In genomic region chr1:27103498-27103897, GRCh38 we compare ENCODE assay signal across 12 cellular contexts. TPM values are rescaled to one million over a fixed set of nuclear protein-coding genes. Genes with fewer than 3 reads are reported as not detected.
DNase-seq lines count a peak whose midpoint lies in the region; ATAC-seq and TF ChIP-seq lines count a peak whose summit lies in the region.
"Had no signal": no experiment of that assay in that cellular context is flagged by ENCODE, and none has a peak within 500 bp of the region (broad histone marks: within the 10 kb centered on the region; RNA-seq: fewer than 3 reads in every experiment).

No MANE protein-coding gene starts in this region.

- peak overlapping the region; percentile 45 for H3K27ac ChIP-seq in caudate nucleus (ENCODE audit: low read depth, low read length)

- no peak for ATAC-seq in stimulated activated effector memory CD8-positive, alpha-beta T cell treated with anti-CD3 and anti-CD28 coated beads, Interleukin-12 subunit alpha, Interleukin-12 subunit beta, amount 100 ng/mL, for 72 hours
- ATAC-seq in HG02852 (IDR thresholded peaks at IDR 0.05; ENCODE audit: unreplicated experiment), result no peak

- H3K4me1 Mint-ChIP-seq in HFFc6 (ENCODE audit: low read depth), result peaks cover 31% of the 10 kb centered on the region
- H3K4me1 Mint-ChIP-seq in stimulated activated effector memory CD8-positive, alpha-beta T cell treated with anti-CD3 and anti-CD28 coated beads, Interleukin-12 subunit alpha, Interleukin-12 subunit beta, amount 100 ng/mL, for 72 hours, result peaks cover 46% of the 10 kb centered on the region

- H3K9me3 Mint-ChIP-seq in HFFc6, result no peaks in the 10 kb centered on the region
- H3K9me3 Mint-ChIP-seq in stimulated activated effector memory CD8-positive, alpha-beta T cell treated with anti-CD3 and anti-CD28 coated beads, Interleukin-12 subunit alpha, Interleukin-12 subunit beta, amount 100 ng/mL, for 72 hours, result no peaks in the 10 kb centered on the region
- H3K9me3 Mint-ChIP-seq: CD4-positive, alpha-beta memory T cell had no signal

- no peak overlapping the region for H3K4me3 Mint-ChIP-seq in HFFc6
- no peak overlapping the region for H3K4me3 Mint-ChIP-seq in stimulated activated effector memory CD8-positive, alpha-beta T cell treated with anti-CD3 and anti-CD28 coated beads, Interleukin-12 subunit alpha, Interleukin-12 subunit beta, amount 100 ng/mL, for 72 hours
- H3K4me3 Mint-ChIP-seq: B cell had no signal

- TF ChIP-seq CTCF in HFFc6 (IDR thresholded peaks at IDR 0.05) (no peak), GM10266 (IDR thresholded peaks at IDR 0.05; ENCODE audit: control insufficient read depth, insufficient read depth, low read depth, missing control alignments) (no peak)

- no peaks in the 10 kb centered on the region; the same call in 1 of the 2 replicates for H3K36me3 Mint-ChIP-seq in HFFc6 (ENCODE audit: low read depth)
- H3K36me3 Mint-ChIP-seq in stimulated activated effector memory CD8-positive, alpha-beta T cell treated with anti-CD3 and anti-CD28 coated beads, Interleukin-12 subunit alpha, Interleukin-12 subunit beta, amount 100 ng/mL, for 72 hours, result peaks cover 32% of the 10 kb centered on the region

- H3K27ac Mint-ChIP-seq in HFFc6, result peak overlapping the region; percentile 29; the same call in 1 of the 2 replicates
- H3K27ac Mint-ChIP-seq in stimulated activated effector memory CD8-positive, alpha-beta T cell treated with anti-CD3 and anti-CD28 coated beads, Interleukin-12 subunit alpha, Interleukin-12 subunit beta, amount 100 ng/mL, for 72 hours, result peak overlapping the region; percentile 67

- DNase-seq in NCI-H524 (lab: John Stamatoyannopoulos, UW) (peak; percentile 20 to 61), NCI-H524 treated with DMSO at 0.1 percent for 48 hours (lab: John Stamatoyannopoulos, UW) (no peak), HFFc6 (no peak), caudate nucleus (lab: John Stamatoyannopoulos, UW) (peak in 4 of 61 donors; percentile 7 to 37 (median 24)), iPS-NIHi11 (ENCODE audit: low spot score) (no peak), GM10266 (ENCODE audit: extremely low spot score) (no peak)
- no peak for DNase-seq in stimulated activated effector memory CD8-positive, alpha-beta T cell treated with anti-CD3 and anti-CD28 coated beads, Interleukin-12 subunit alpha, Interleukin-12 subunit beta, amount 100 ng/mL, for 72 hours (ENCODE audit: low spot score in 2 of 2)
- DNase-seq: CD4-positive, alpha-beta memory T cell; NCI-H1436 treated with DMSO at 0.1 percent for 48 hours; NCI-H2081 treated with DMSO at 0.1 percent for 48 hours had no signal

- H3K27me3 Mint-ChIP-seq in HFFc6 (ENCODE audit: insufficient read depth), result peaks cover 2% of the 10 kb centered on the region; the same call in 1 of the 2 replicates
- H3K27me3 Mint-ChIP-seq: B cell; CD4-positive, alpha-beta memory T cell had no signal

RNA-seq across cellular contexts. Expression of gene SLC9A1, which starts 51.4 kb away (rescaled TPM):
- 10 to 100 TPM; 37.1 to 51.0 (median 44.7) TPM for total RNA-seq in HFFc6 (2021; fragmentation: NEBNext Ultra II Directional; extraction: Animal tissue kit (Norgen Biotek cat#: 25700))

Comparison
In these comparisons a context has a peak if more than half of its experiments do, and no peak if none do; other contexts are left out.
1. DNase-seq: peak in NCI-H524 (2 of 2); none in NCI-H524 treated with DMSO at 0.1 percent for 48 hours (single experiment), HFFc6 (single experiment), stimulated activated effector memory CD8-positive, alpha-beta T cell treated with anti-CD3 and anti-CD28 coated beads, Interleukin-12 subunit alpha, Interleukin-12 subunit beta, amount 100 ng/mL, for 72 hours (0 of 2), iPS-NIHi11 (single experiment) and GM10266 (single experiment).